13 cellular contexts compared by ENCODE assay signal in the genomic region with DNA sequence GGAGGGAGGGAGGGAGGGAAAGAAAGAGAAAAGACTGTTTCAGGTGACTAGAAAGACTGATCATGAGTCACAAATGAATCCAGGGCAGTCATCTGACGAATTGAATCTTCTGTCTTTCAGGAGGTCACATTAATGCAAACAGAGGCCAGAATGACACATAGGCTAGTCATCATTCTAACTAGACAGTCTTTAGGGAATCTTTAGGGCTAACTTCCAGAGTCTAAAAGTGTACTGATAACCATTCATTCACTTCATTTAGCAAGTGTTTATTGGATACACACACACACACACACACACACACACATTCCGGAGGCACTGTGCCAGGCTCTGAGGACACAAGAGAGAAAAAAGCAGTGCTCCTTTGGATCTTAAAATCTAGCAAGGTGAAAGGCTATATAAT.
DNase-seq lines count a peak whose midpoint lies in the region; ATAC-seq and TF ChIP-seq lines count a peak whose summit lies in the region.
"Had no signal": no experiment of that assay in that cellular context is flagged by ENCODE, and none has a peak within 500 bp of the region (broad histone marks: within the 10 kb centered on the region; RNA-seq: fewer than 3 reads in every experiment).

No MANE protein-coding gene starts in this region.

- intact Hi-C loops in A673 (cut with micrococcal nuclease; ENCODE audit: unreplicated experiment), result loop anchor here (5.0 kb wide), 1 partner anchor 159 kb away; no protein-coding TSS in a partner anchor

- BruUV-seq in A673 (replicated peaks; lab: Mats Ljungman, UMichigan), result no TSS peak

- peak; percentile 54 for ATAC-seq in GM21423 (IDR thresholded peaks at IDR 0.05; ENCODE audit: unreplicated experiment)
- no peak for ATAC-seq in HG02870 (IDR thresholded peaks at IDR 0.05; ENCODE audit: unreplicated experiment)
- no peak for ATAC-seq in naive thymus-derived CD8-positive, alpha-beta T cell

- no peak overlapping the region for H3K9ac ChIP-seq in SK-N-SH
- H3K9ac ChIP-seq: neural progenitor cell had no signal

- H3K27me3 ChIP-seq in A673 (replicated peaks; ENCODE audit: insufficient read depth, low read depth, low read length, poor library complexity) (no peaks in the 10 kb centered on the region), SK-N-SH (ENCODE audit: insufficient read depth) (no peaks in the 10 kb centered on the region), BE2C (no peaks in the 10 kb centered on the region)

- no peak overlapping the region for H3K4me3 ChIP-seq in A673 (ENCODE audit: low read depth, low read length, poor library complexity, severe bottlenecking)
- no peak overlapping the region for H3K4me3 ChIP-seq in SK-N-SH (ENCODE audit: low read depth in 2 of 2, low read length in 1 of 2)
- no peak overlapping the region for H3K4me3 ChIP-seq in BE2C (ENCODE audit: low read depth, low read length)
- H3K4me3 ChIP-seq: neural progenitor cell had no signal

- POLR2A ChIA-PET in A673 (lab: Charles Lee; ENCODE audit: low non-redundant PET), result no interaction called here
- POLR2A ChIA-PET in SK-N-SH (lab: Yijun Ruan, JAX), result no interaction called here
- POLR2A ChIA-PET in naive thymus-derived CD8-positive, alpha-beta T cell (lab: Charles Lee), result no interaction called here

- H3K36me3 ChIP-seq in A673 (ENCODE audit: insufficient read depth, low read length, poor library complexity, severe bottlenecking) (no peaks in the 10 kb centered on the region), SK-N-SH (replicated peaks in 1 of 2; ENCODE audit: control insufficient read depth in 1 of 2, insufficient read depth in 2 of 2, low read length in 1 of 2) (no peaks in the 10 kb centered on the region), BE2C (no peaks in the 10 kb centered on the region)
- H3K36me3 ChIP-seq: neural progenitor cell had no signal

- H3K27ac Mint-ChIP-seq in naive thymus-derived CD8-positive, alpha-beta T cell, result no peak overlapping the region
- H3K27ac Mint-ChIP-seq: activated CD4-positive, alpha-beta memory T cell treated with anti-CD3 and anti-CD28 coated beads, Interleukin-2, amount 10 ng/mL, durations not matched to agents 7 days and 5 days; neural progenitor cell had no signal

- H3F3A ChIP-seq in SK-N-SH (replicated peaks; ENCODE audit: insufficient read depth), result peaks cover 4% of the 10 kb centered on the region

- H3K4me1 Mint-ChIP-seq in naive thymus-derived CD8-positive, alpha-beta T cell, result peaks cover 0 to 3% (median 0%) of the 10 kb centered on the region in 4 donors
- H3K4me1 Mint-ChIP-seq: activated CD4-positive, alpha-beta memory T cell treated with anti-CD3 and anti-CD28 coated beads, Interleukin-2, amount 10 ng/mL, durations not matched to agents 7 days and 5 days had no signal

- no peak for TF ChIP-seq RAD21 in SK-N-SH (IDR thresholded peaks at IDR 0.05; ENCODE audit: low read length)

- no peak overlapping the region for H3K4me2 ChIP-seq in SK-N-SH
- H3K4me2 ChIP-seq: neural progenitor cell had no signal

- no peaks in the 10 kb centered on the region for H3K79me2 ChIP-seq in SK-N-SH (ENCODE audit: insufficient read depth)

- CTCF ChIA-PET in A673 (lab: Charles Lee) (no interaction called here), SK-N-SH (lab: Yijun Ruan, JAX) (interaction anchor here (1.4 kb wide), 1 partner anchor 8 kb away, joined by 4 read pairs; no protein-coding TSS in a partner anchor)

- TF ChIP-seq CTCF in A673 (conservative IDR thresholded peaks at IDR 0.05; ENCODE audit: low read depth, low read length) (no peak), SK-N-SH (IDR thresholded peaks at IDR 0.05) (no peak), BE2C (IDR thresholded peaks at IDR 0.05; ENCODE audit: low read depth, low read length) (no peak)

- H3K9me2 ChIP-seq in SK-N-SH, result no peaks in the 10 kb centered on the region

- no peaks in the 10 kb centered on the region for H3K9me3 ChIP-seq in A673 (ENCODE audit: low read depth, low read length, poor library complexity, severe bottlenecking)
- no peaks in the 10 kb centered on the region for H3K9me3 ChIP-seq in SK-N-SH
- H3K9me3 ChIP-seq in BE2C, result no peaks in the 10 kb centered on the region

- H3K4me3 Mint-ChIP-seq in naive thymus-derived CD8-positive, alpha-beta T cell, result no peak overlapping the region
- H3K4me3 Mint-ChIP-seq: activated CD4-positive, alpha-beta memory T cell treated with anti-CD3 and anti-CD28 coated beads, Interleukin-2, amount 10 ng/mL, durations not matched to agents 7 days and 5 days; neural progenitor cell had no signal

- peak in 1 of 2 experiments; percentile 22; a peak in 1 of 4 replicates for TF ChIP-seq EP300 in SK-N-SH (IDR thresholded peaks at IDR 0.05; ENCODE audit: borderline replicate concordance in 1 of 2, low read depth in 1 of 2, low read length in 1 of 2)

- H3K27ac ChIP-seq in A673 (ENCODE audit: low read depth, low read length, poor library complexity, severe bottlenecking) (no peak overlapping the region), SK-N-SH (ENCODE audit: low read depth in 2 of 2, low read length in 1 of 2) (peak overlapping the region in 1 of 2 experiments; percentile 33; a peak in 2 of 4 replicates)
- H3K27ac ChIP-seq: neural progenitor cell had no signal

- peaks cover 0 to 3% (median 0%) of the 10 kb centered on the region in 9 donors for H3K9me3 Mint-ChIP-seq in naive thymus-derived CD8-positive, alpha-beta T cell
- H3K9me3 Mint-ChIP-seq: activated CD4-positive, alpha-beta memory T cell treated with anti-CD3 and anti-CD28 coated beads, Interleukin-2, amount 10 ng/mL, durations not matched to agents 7 days and 5 days had no signal

- peaks cover 0 to 7% (median 3%) of the 10 kb centered on the region in 5 donors for H3K27me3 Mint-ChIP-seq in naive thymus-derived CD8-positive, alpha-beta T cell

- no peak overlapping the region for H2AFZ ChIP-seq in SK-N-SH (ENCODE audit: low read depth)
- H2AFZ ChIP-seq: neural progenitor cell had no signal

- in situ Hi-C loops in G401 (cut with HindIII; ENCODE audit: low sequenced_read_pairs), result no loop called here

- DNase-seq in A673 (ENCODE audit: low spot score) (peak; percentile 3), SK-N-SH (no peak), glomerular visceral epithelial cell (ENCODE audit: extremely low spot score) (peak; percentile 70), G401 (ENCODE audit: low spot score) (no peak), BE2C (no peak)
- DNase-seq in naive thymus-derived CD8-positive, alpha-beta T cell, result no peak
- DNase-seq: activated CD4-positive, alpha-beta memory T cell treated with anti-CD3 and anti-CD28 coated beads, Interleukin-2, amount 10 ng/mL, durations not matched to agents 7 days and 5 days; effector memory CD4-positive, alpha-beta T cell; NCI-H1092 treated with DMSO at 0.1 percent for 48 hours; stimulated activated naive CD4-positive, alpha-beta T cell treated with Interleukin-2 at 50 U/mL for 16 hours had no signal

- 9% methylated on average over 2 of the region's 2 CpGs for WGBS in SK-N-SH (ENCODE audit: low lambda C conversion rate)

- H4K20me1 ChIP-seq in SK-N-SH (ENCODE audit: insufficient read depth), result no peaks in the 10 kb centered on the region

- H3K36me3 Mint-ChIP-seq in naive thymus-derived CD8-positive, alpha-beta T cell, result no peaks in the 10 kb centered on the region

- no peaks in the 10 kb centered on the region for H3K4me1 ChIP-seq in A673 (ENCODE audit: insufficient read depth, low read length, poor library complexity, severe bottlenecking)
- H3K4me1 ChIP-seq in SK-N-SH (ENCODE audit: control insufficient read depth in 1 of 2, insufficient read depth in 2 of 2, low read depth in 1 of 2, low read length in 1 of 2), result peaks cover 0 to 6% of the 10 kb centered on the region in 2 experiments; a peak in 2 of 4 replicates
- peaks cover 4% of the 10 kb centered on the region; the same call in 1 of the 2 replicates for H3K4me1 ChIP-seq in BE2C
- H3K4me1 ChIP-seq: neural progenitor cell had no signal

TF ChIP-seq in SK-N-SH, 30 proteins besides CTCF, POLR2A, EP300 and RAD21 (continues in another document):
- TF ChIP-seq TCF12 (IDR thresholded peaks at IDR 0.05) (peak; percentile 58), GATA2 (CRISPR knock-in tag; IDR thresholded peaks at IDR 0.05) (no peak), JUND (IDR thresholded peaks at IDR 0.05) (peak; percentile 73), FOXM1 (IDR thresholded peaks at IDR 0.05; ENCODE audit: low read depth) (no peak), RCOR1 (IDR thresholded peaks at IDR 0.05; ENCODE audit: low read length) (no peak), TAF1 (IDR thresholded peaks at IDR 0.05; ENCODE audit: borderline replicate concordance, low read depth, low read length) (no peak), YY1 (IDR thresholded peaks at IDR 0.05; ENCODE audit: low read depth) (no peak), PBX3 (IDR thresholded peaks at IDR 0.05) (peak; percentile 75), RXRA (IDR thresholded peaks at IDR 0.05; ENCODE audit: borderline replicate concordance, low read depth) (peak; percentile 24; the same call in 1 of the 2 replicates), CHD2 (IDR thresholded peaks at IDR 0.05; ENCODE audit: low read length, partially characterized antibody) (no peak), FOSL2 (IDR thresholded peaks at IDR 0.05; ENCODE audit: borderline replicate concordance, low read depth) (peak; percentile 78), ZBTB33 (IDR thresholded peaks at IDR 0.05; ENCODE audit: borderline replicate concordance, low read depth) (no peak)

Comparison
In these comparisons a context has a peak if more than half of its experiments do, and no peak if none do; other contexts are left out.
1. DNase-seq: peak in A673 (single experiment) and glomerular visceral epithelial cell (single experiment); none in SK-N-SH (single experiment), naive thymus-derived CD8-positive, alpha-beta T cell (0 of 10), G401 (single experiment) and BE2C (single experiment).